In the genomic region with DNA sequence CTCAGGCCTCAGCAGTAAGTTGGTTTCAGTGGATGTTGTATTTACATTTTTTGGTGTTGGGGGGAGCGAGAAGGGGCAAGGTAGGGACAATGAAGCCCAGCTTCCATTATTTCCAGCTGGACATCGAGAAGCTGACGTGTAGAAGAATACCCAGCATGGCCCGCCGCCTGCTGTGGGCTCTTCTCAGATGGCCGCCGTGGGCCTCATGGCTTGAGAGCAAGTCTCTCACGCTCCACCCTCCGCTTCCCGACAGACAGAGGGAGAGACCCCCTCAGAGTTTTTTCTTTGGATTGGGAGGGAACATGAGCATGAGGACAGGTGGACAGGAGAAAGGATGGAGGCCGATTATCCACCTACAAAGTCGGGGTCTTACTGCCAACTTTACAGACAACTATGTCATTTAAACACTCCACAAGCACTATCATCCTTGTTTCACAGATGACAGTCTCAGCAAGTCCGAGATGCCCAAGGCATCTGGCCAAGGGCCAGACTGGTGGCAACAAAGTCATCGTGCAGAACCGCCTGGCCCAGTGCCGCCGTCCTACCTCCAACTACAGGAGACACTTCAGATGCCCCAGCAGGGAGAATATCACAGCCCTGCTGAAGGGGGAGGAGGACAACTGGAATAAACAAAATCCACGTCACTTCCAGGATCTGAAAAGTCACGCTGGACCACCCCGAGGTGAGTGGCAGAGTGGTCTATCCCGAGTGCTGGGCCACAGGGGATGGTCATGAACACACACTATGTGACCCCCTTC, we compare ENCODE assay signal across 16 cellular contexts.
DNase-seq lines count a peak whose midpoint lies in the region; ATAC-seq and TF ChIP-seq lines count a peak whose summit lies in the region.
"Had no signal": no experiment of that assay in that cellular context is flagged by ENCODE, and none has a peak within 500 bp of the region (broad histone marks: within the 10 kb centered on the region; RNA-seq: fewer than 3 reads in every experiment).

No MANE protein-coding gene starts in this region.

- intact Hi-C loops in esophagus squamous epithelium (cut with DNase I) = no loop called here

- no peak for TF ChIP-seq POLR2A in esophagus squamous epithelium (IDR thresholded peaks at IDR 0.05)

- 82 to 84% methylated on average over 7 of the region's 21 CpGs for WGBS in esophagus squamous epithelium, 2 donors

- H3K36me3 ChIP-seq in RWPE2 (ENCODE audit: low read depth) (no peaks in the 10 kb centered on the region), esophagus squamous epithelium (no peaks in the 10 kb centered on the region), stomach smooth muscle (ENCODE audit: control insufficient read depth in 2 of 2, insufficient read depth in 2 of 2, low read length in 2 of 2) (no peaks in the 10 kb centered on the region)

- no peaks in the 10 kb centered on the region for H3K27me3 Mint-ChIP-seq in nephron progenitor cell (ENCODE audit: low read depth, poor library complexity)

- H3K9ac ChIP-seq in stomach smooth muscle (ENCODE audit: low read length in 2 of 2) = peak overlapping the region; percentile 36 to 77

- H3K4me1 ChIP-seq in RWPE2 (ENCODE audit: insufficient read depth, poor library complexity, severe bottlenecking) (no peaks in the 10 kb centered on the region), esophagus squamous epithelium (peaks cover 8 to 51% (median 10%) of the 10 kb centered on the region in 3 donors), stomach smooth muscle (ENCODE audit: control insufficient read depth, insufficient read depth, low read length) (peaks cover 72% of the 10 kb centered on the region)

- H3K4me3 ChIP-seq in RWPE2 (ENCODE audit: severe bottlenecking) (no peak overlapping the region), esophagus squamous epithelium (no peak overlapping the region), stomach smooth muscle (ENCODE audit: low read length in 2 of 2) (peak overlapping the region in 1 of 2 donors; percentile 15)

- peak overlapping the region; percentile 43 for H3K27ac Mint-ChIP-seq in nephron progenitor cell
- H3K27ac Mint-ChIP-seq: CD14-positive monocyte, H9 had no signal

- H3K9me3 ChIP-seq in RWPE2 (ENCODE audit: severe bottlenecking) (no peaks in the 10 kb centered on the region), esophagus squamous epithelium (no peaks in the 10 kb centered on the region), stomach smooth muscle (ENCODE audit: control insufficient read depth in 2 of 2, low read length in 2 of 2) (no peaks in the 10 kb centered on the region)

- H3K4me3 Mint-ChIP-seq in nephron progenitor cell = no peak overlapping the region
- H3K4me3 Mint-ChIP-seq: H9 had no signal

- DNase-seq in RWPE2 (ENCODE audit: low spot score) = peak; percentile 31
- DNase-seq in esophagus squamous epithelium (lab: John Stamatoyannopoulos, UW) = no peak
- no peak for DNase-seq in nephron progenitor cell
- no peak for DNase-seq in activated gamma-delta T cell (lab: John Stamatoyannopoulos, UW)
- no peak for DNase-seq in HT-29 (ENCODE audit: low spot score)
- DNase-seq: AML-193, DMS79 treated with DMSO at 0.1 percent for 48 hours, H9, IMR-90, NCI-H1417 treated with DMSO at 0.1 percent for 48 hours, NCI-H1930, NCI-H226, NCI-H526 had no signal

- peaks cover 46% of the 10 kb centered on the region for H3K4me1 Mint-ChIP-seq in nephron progenitor cell
- H3K4me1 Mint-ChIP-seq: CD14-positive monocyte had no signal

- ATAC-seq in RWPE2 (ENCODE audit: low read depth) (no peak), GM19324 (IDR thresholded peaks at IDR 0.05; ENCODE audit: low FRiP score, unreplicated experiment) (no peak)

- peaks cover under 1% of the 10 kb centered on the region for H3K9me3 Mint-ChIP-seq in nephron progenitor cell
- H3K9me3 Mint-ChIP-seq: CD14-positive monocyte, H9 had no signal

- H3K27ac ChIP-seq in RWPE2 (ENCODE audit: poor library complexity, severe bottlenecking) = no peak overlapping the region
- peak overlapping the region; percentile 14 to 90 (median 82) for H3K27ac ChIP-seq in esophagus squamous epithelium
- peak overlapping the region; percentile 99 for H3K27ac ChIP-seq in stomach smooth muscle (ENCODE audit: low read length)

- H3K36me3 Mint-ChIP-seq in nephron progenitor cell (ENCODE audit: low read depth) = peaks cover 14% of the 10 kb centered on the region
- H3K36me3 Mint-ChIP-seq: CD14-positive monocyte had no signal

- H3K27me3 ChIP-seq in RWPE2 (ENCODE audit: insufficient read depth, poor library complexity, severe bottlenecking) (no peaks in the 10 kb centered on the region), esophagus squamous epithelium (no peaks in the 10 kb centered on the region), stomach smooth muscle (ENCODE audit: control insufficient read depth in 1 of 2, insufficient read depth in 2 of 2, low read length in 2 of 2) (no peaks in the 10 kb centered on the region)

- TF ChIP-seq CTCF in RWPE2 (IDR thresholded peaks at IDR 0.05; ENCODE audit: poor library complexity, severe bottlenecking) = no peak
- no peak for TF ChIP-seq CTCF in esophagus squamous epithelium (IDR thresholded peaks at IDR 0.05)
- TF ChIP-seq CTCF in nephron progenitor cell (IDR thresholded peaks at IDR 0.05) = no peak
